Comparison of ENCODE assay signal across 7 cellular contexts in the genomic region with DNA sequence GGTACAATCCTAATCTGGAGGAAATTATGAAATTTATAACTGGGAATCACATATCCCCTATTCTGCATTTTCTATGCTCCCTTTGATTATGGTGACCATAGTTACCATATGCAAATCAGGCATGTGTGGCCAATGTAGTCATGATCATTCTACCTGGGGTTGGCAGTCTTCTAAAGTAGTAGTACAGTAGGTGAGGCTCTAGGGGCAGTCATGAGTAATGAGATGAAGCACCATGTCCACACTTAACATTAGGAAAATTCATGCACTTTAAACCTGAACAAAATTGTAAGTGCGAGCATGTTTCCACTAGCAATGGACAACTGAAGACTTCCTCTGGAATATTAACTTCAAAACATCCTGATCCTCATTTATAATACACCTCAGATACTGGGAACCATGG.
DNase-seq lines count a peak whose midpoint lies in the region; ATAC-seq and TF ChIP-seq lines count a peak whose summit lies in the region.

No MANE protein-coding gene starts in this region.

- ATAC-seq in GM18499 (IDR thresholded peaks at IDR 0.05; ENCODE audit: insufficient read depth, unreplicated experiment) (peak; percentile 86), GM21737 (IDR thresholded peaks at IDR 0.05; ENCODE audit: unreplicated experiment) (peak; percentile 55)

- H4K20me1 ChIP-seq in Karpas-422 (ENCODE audit: insufficient read depth, low read depth, low read length), result no peaks in the 10 kb centered on the region

- H3K27ac ChIP-seq in Karpas-422 (ENCODE audit: low read length), result no peak overlapping the region
- no peak overlapping the region for H3K27ac ChIP-seq in colonic mucosa
- H3K27ac ChIP-seq in thyroid gland, result no peak overlapping the region

- peak; percentile 25 for TF ChIP-seq CTCF in colonic mucosa (IDR thresholded peaks at IDR 0.05)
- TF ChIP-seq CTCF in thyroid gland (IDR thresholded peaks at IDR 0.05), result peak in 4 of 6 experiments; percentile 11 to 61 (median 34)

- peak; percentile 53 for DNase-seq in Karpas-422
- DNase-seq in colonic mucosa, result no peak
- no peak for DNase-seq in thyroid gland
- DNase-seq in activated effector memory CD4-positive, alpha-beta T cell treated with Interleukin-2 at 50 U/mL for 16 hours, result no peak
- DNase-seq in NCI-H1105 treated with DMSO at 0.1 percent for 48 hours (lab: John Stamatoyannopoulos, UW), result no peak

- H3K27me3 ChIP-seq in Karpas-422 (ENCODE audit: low read length) (no peaks in the 10 kb centered on the region), colonic mucosa (no peaks in the 10 kb centered on the region), thyroid gland (no peaks in the 10 kb centered on the region)

- H3K4me1 ChIP-seq in Karpas-422 (ENCODE audit: low read length), result no peaks in the 10 kb centered on the region
- H3K4me1 ChIP-seq in colonic mucosa, result no peaks in the 10 kb centered on the region
- no peaks in the 10 kb centered on the region for H3K4me1 ChIP-seq in thyroid gland

- H3K36me3 ChIP-seq in Karpas-422 (ENCODE audit: insufficient read depth, low read length), result no peaks in the 10 kb centered on the region
- H3K36me3 ChIP-seq in colonic mucosa, result no peaks in the 10 kb centered on the region
- no peaks in the 10 kb centered on the region for H3K36me3 ChIP-seq in thyroid gland

- H3K9ac ChIP-seq in Karpas-422 (ENCODE audit: low read length) (no peak overlapping the region), colonic mucosa (ENCODE audit: low read depth in 2 of 2, low read length in 2 of 2) (no peak overlapping the region)

- intact Hi-C loops in colonic mucosa (cut with DNase I), result no loop called here
- intact Hi-C loops in thyroid gland (cut with DNase I), result no loop called here

- H3K9me3 ChIP-seq in Karpas-422 (ENCODE audit: low read length) (no peaks in the 10 kb centered on the region), colonic mucosa (no peaks in the 10 kb centered on the region), thyroid gland (no peaks in the 10 kb centered on the region)

- no peaks in the 10 kb centered on the region for H3K9me2 ChIP-seq in Karpas-422 (replicated peaks; ENCODE audit: insufficient read depth, low read length)

- WGBS in thyroid gland, 2 donors, result 96 to 100% methylated on average over 1 of the region's 1 CpG

- no peaks in the 10 kb centered on the region for H3K79me2 ChIP-seq in Karpas-422 (ENCODE audit: low read length)

- no peak overlapping the region for H3K4me2 ChIP-seq in Karpas-422 (ENCODE audit: low read depth, low read length, poor library complexity, severe bottlenecking)

- TF ChIP-seq POLR2A in thyroid gland (IDR thresholded peaks at IDR 0.05), result no peak

- H2AFZ ChIP-seq in Karpas-422 (ENCODE audit: low read length), result no peak overlapping the region

- no peak overlapping the region for H3K4me3 ChIP-seq in Karpas-422 (ENCODE audit: low read length)
- no peak overlapping the region for H3K4me3 ChIP-seq in colonic mucosa
- no peak overlapping the region for H3K4me3 ChIP-seq in thyroid gland (replicated peaks in 1 of 3)
